Comparison of ENCODE assay signal across 31 cellular contexts in the genomic region with DNA sequence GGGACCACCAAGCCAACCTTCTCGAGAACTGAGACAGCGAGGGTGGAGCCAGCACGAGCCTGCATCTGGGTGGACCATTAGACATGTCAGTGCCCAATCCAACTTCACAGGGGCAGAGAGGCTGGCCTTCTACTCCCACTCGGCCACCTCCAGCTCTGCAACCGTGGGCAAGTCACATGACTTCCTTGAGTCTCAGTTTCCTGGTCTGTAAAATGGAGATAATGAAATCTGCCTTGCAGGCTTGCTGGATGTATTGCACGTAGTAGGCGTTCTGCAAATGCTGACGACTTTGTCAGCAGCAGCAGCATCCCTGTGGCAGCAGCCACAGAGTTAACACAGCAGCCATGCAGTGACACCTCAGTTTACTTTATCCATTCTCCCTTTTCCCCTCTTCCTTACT.
"Had no signal": no experiment of that assay in that cellular context is flagged by ENCODE, and none has a peak within 500 bp of the region (broad histone marks: within the 10 kb centered on the region; RNA-seq: fewer than 3 reads in every experiment).

No MANE protein-coding gene starts in this region.

- H3K4me1 ChIP-seq: breast epithelium had no signal

- ATAC-seq: activated CD4-positive, alpha-beta T cell treated with anti-CD3 and anti-CD28 coated beads for 36 hours; activated CD8-positive, alpha-beta memory T cell treated with anti-CD3 and anti-CD28 coated beads, Interleukin-2, amount 10 ng/mL, durations not matched to agents 7 days and 5 days; activated CD8-positive, alpha-beta T cell treated with anti-CD3 and anti-CD28 coated beads, Interleukin-2, amount 10 ng/mL, durations not matched to agents 7 days and 5 days; activated naive CD4-positive, alpha-beta T cell treated with anti-CD3 and anti-CD28 coated beads, Interleukin-2, amount 50 U/mL, for 72 hours; T-helper 17 cell had no signal

- H3K4me3 ChIP-seq: ascending aorta, breast epithelium, cardiac muscle cell, coronary artery, dorsolateral prefrontal cortex had no signal

- H3K36me3 ChIP-seq: ascending aorta, breast epithelium, cardiac muscle cell, WERI-Rb-1 had no signal

- H3K27me3 ChIP-seq: ascending aorta, breast epithelium, cardiac muscle cell, dorsolateral prefrontal cortex had no signal

- H3K27ac ChIP-seq: ascending aorta, breast epithelium, cardiac muscle cell, coronary artery, dorsolateral prefrontal cortex, WERI-Rb-1 had no signal

- H3K9me3 ChIP-seq: ascending aorta, breast epithelium had no signal

- DNase-seq: activated CD4-positive, alpha-beta memory T cell treated with anti-CD3 and anti-CD28 coated beads for 36 hours; activated CD4-positive, alpha-beta T cell treated with anti-CD3 and anti-CD28 coated beads for 36 hours; activated CD4-positive, alpha-beta T cell treated with anti-CD3 and anti-CD28 coated beads, Interleukin-2, amount 10 ng/mL, durations not matched to agents 24 days and 14 days; activated CD4-positive, CD25-positive, alpha-beta regulatory T cell; activated CD4-positive, CD25-positive, alpha-beta regulatory T cell treated with anti-CD3 and anti-CD28 coated beads, Interleukin-2, amount 50 U/mL, for 72 hours; activated CD8-positive, alpha-beta memory T cell treated with anti-CD3 and anti-CD28 coated beads, Interleukin-2, amount 10 ng/mL, durations not matched to agents 7 days and 5 days; activated CD8-positive, alpha-beta memory T cell treated with anti-CD3 and anti-CD28 coated beads, Interleukin-2, amount 50 U/mL, for 4 hours; activated CD8-positive, alpha-beta T cell treated with anti-CD3 and anti-CD28 coated beads, Interleukin-2, amount 10 ng/mL, durations not matched to agents 7 days and 5 days; activated gamma-delta T cell; activated naive CD4-positive, alpha-beta T cell; activated naive CD4-positive, alpha-beta T cell treated with anti-CD3 and anti-CD28 coated beads, Interleukin-2, amount 10 ng/mL, durations not matched to agents 7 days and 5 days; activated naive CD8-positive, alpha-beta T cell treated with anti-CD3 and anti-CD28 coated beads, Interleukin-2, amount 10 ng/mL, durations not matched to agents 7 days and 5 days; activated T-cell treated with anti-CD3 and anti-CD28 coated beads, Interleukin-2, amount 50 U/mL, for 1 hour; activated T-cell treated with anti-CD3 and anti-CD28 coated beads, Interleukin-2, amount 50 U/mL, for 48 hours; central memory CD4-positive, alpha-beta T cell; cerebellar nuclear complex; dorsolateral prefrontal cortex; effector memory CD4-positive, alpha-beta T cell; endodermal cell; foreskin fibroblast; head of caudate nucleus; T-helper 1 cell; T-helper 17 cell; T1000; WERI-Rb-1 had no signal

- FAIRE-seq: frontal cortex had no signal
